Comparison of ENCODE assay signal across 21 cellular contexts in genomic region chr1:54131419-54131818, GRCh38. TPM values are rescaled to one million over a fixed set of nuclear protein-coding genes. Genes with fewer than 3 reads are reported as not detected.
DNase-seq lines count a peak whose midpoint lies in the region; ATAC-seq and TF ChIP-seq lines count a peak whose summit lies in the region.
"Had no signal": no experiment of that assay in that cellular context is flagged by ENCODE, and none has a peak within 500 bp of the region (broad histone marks: within the 10 kb centered on the region; RNA-seq: fewer than 3 reads in every experiment).

No MANE protein-coding gene starts in this region.

- H4K20me1 ChIP-seq in neural progenitor cell (ENCODE audit: low read depth) (no peaks in the 10 kb centered on the region), osteoblast (ENCODE audit: insufficient read depth, low read length) (no peaks in the 10 kb centered on the region)
- H4K20me1 ChIP-seq: BLaER1 treated with 17β-estradiol and CSF1 and Interleukin-3, amounts not matched to agents 10 nM and 100 nM had no signal

- H3K27me3 ChIP-seq in neural progenitor cell (no peaks in the 10 kb centered on the region), osteoblast (ENCODE audit: insufficient read depth, low read length) (no peaks in the 10 kb centered on the region), right cardiac atrium (ENCODE audit: control insufficient read depth, insufficient read depth) (no peaks in the 10 kb centered on the region)
- H3K27me3 ChIP-seq: BLaER1 treated with 17β-estradiol and CSF1 and Interleukin-3, amounts not matched to agents 10 nM and 100 nM had no signal

- H3K27ac ChIP-seq in neural progenitor cell (no peak overlapping the region), osteoblast (ENCODE audit: low read depth, low read length) (no peak overlapping the region), right cardiac atrium (ENCODE audit: low read length) (no peak overlapping the region)
- H3K27ac ChIP-seq: BLaER1 treated with 17β-estradiol and CSF1 and Interleukin-3, amounts not matched to agents 10 nM and 100 nM; C4-2B had no signal

- H3K36me3 ChIP-seq in neural progenitor cell, result no peaks in the 10 kb centered on the region
- H3K36me3 ChIP-seq in osteoblast (ENCODE audit: insufficient read depth, low read length), result no peaks in the 10 kb centered on the region
- H3K36me3 ChIP-seq: BLaER1 treated with 17β-estradiol and CSF1 and Interleukin-3, amounts not matched to agents 10 nM and 100 nM had no signal

- no peaks in the 10 kb centered on the region for H3K9me3 Mint-ChIP-seq in neural progenitor cell
- H3K9me3 Mint-ChIP-seq: CD4-positive, alpha-beta T cell; CD8-positive, alpha-beta T cell had no signal

- H3K4me1 ChIP-seq in neural progenitor cell, result peaks cover 17% of the 10 kb centered on the region
- no peaks in the 10 kb centered on the region for H3K4me1 ChIP-seq in osteoblast (ENCODE audit: insufficient read depth, low read length)
- H3K4me1 ChIP-seq in right cardiac atrium (ENCODE audit: control insufficient read depth, insufficient read depth, low read length), result no peaks in the 10 kb centered on the region
- H3K4me1 ChIP-seq: BLaER1 treated with 17β-estradiol and CSF1 and Interleukin-3, amounts not matched to agents 10 nM and 100 nM had no signal

- H3K27me3 Mint-ChIP-seq in T-helper 17 cell (peaks cover 33% of the 10 kb centered on the region), neural progenitor cell (ENCODE audit: insufficient read depth, low read depth) (peaks cover 9% of the 10 kb centered on the region)
- H3K27me3 Mint-ChIP-seq: CD4-positive, alpha-beta T cell had no signal

- H3K4me2 ChIP-seq in neural progenitor cell, result no peak overlapping the region
- H3K4me2 ChIP-seq in osteoblast (ENCODE audit: insufficient read depth, low read length), result no peak overlapping the region
- H3K4me2 ChIP-seq: BLaER1 treated with 17β-estradiol and CSF1 and Interleukin-3, amounts not matched to agents 10 nM and 100 nM had no signal

- peaks cover 7% of the 10 kb centered on the region for H3K4me1 Mint-ChIP-seq in T-helper 17 cell
- H3K4me1 Mint-ChIP-seq in neural progenitor cell, result peaks cover 23% of the 10 kb centered on the region
- H3K4me1 Mint-ChIP-seq: B cell had no signal

- DNase-seq in T-helper 17 cell (no peak), neural progenitor cell (ENCODE audit: low spot score) (no peak), osteoblast (ENCODE audit: insufficient read length, low spot score, missing footprints) (peak; percentile 79), NCI-H446 (lab: John Stamatoyannopoulos, UW) (no peak), right cardiac atrium (no peak)
- DNase-seq: 8988T; ACHN; AML-193; Caco-2; Calu3; CD4-positive, alpha-beta T cell; CD8-positive, alpha-beta T cell; DMS79 treated with DMSO at 0.1 percent for 48 hours; GF-D8 had no signal

- 82% methylated on average over 2 of the region's 2 CpGs for WGBS in right cardiac atrium

- intact Hi-C loops in right cardiac atrium (cut with DNase I), result no loop called here

- TF ChIP-seq CTCF in neural progenitor cell (IDR thresholded peaks at IDR 0.05), result no peak
- no peak for TF ChIP-seq CTCF in osteoblast (IDR thresholded peaks at IDR 0.05; ENCODE audit: extremely low read depth, low read depth, low read length)

- no peak overlapping the region for H3K4me3 ChIP-seq in neural progenitor cell
- H3K4me3 ChIP-seq in osteoblast (ENCODE audit: insufficient read depth, low read length), result no peak overlapping the region
- no peak overlapping the region for H3K4me3 ChIP-seq in right cardiac atrium (ENCODE audit: low read length)
- H3K4me3 ChIP-seq: BLaER1 treated with 17β-estradiol and CSF1 and Interleukin-3, amounts not matched to agents 10 nM and 100 nM had no signal

- H3K4me3 Mint-ChIP-seq in T-helper 17 cell (no peak overlapping the region), neural progenitor cell (no peak overlapping the region)
- H3K4me3 Mint-ChIP-seq: B cell; CD4-positive, alpha-beta T cell; CD8-positive, alpha-beta T cell had no signal

- ATAC-seq in T-helper 17 cell (no peak), GM19397 (IDR thresholded peaks at IDR 0.05; ENCODE audit: unreplicated experiment) (no peak), right cardiac atrium (no peak)
- ATAC-seq: CD8-positive, alpha-beta T cell had no signal

- no peaks in the 10 kb centered on the region for H3K79me2 ChIP-seq in neural progenitor cell (ENCODE audit: low read depth)
- H3K79me2 ChIP-seq in osteoblast (ENCODE audit: insufficient read depth, low read length), result no peaks in the 10 kb centered on the region

- H3F3A ChIP-seq in neural progenitor cell (ENCODE audit: low read depth), result peaks cover 6% of the 10 kb centered on the region

- H2AFZ ChIP-seq in neural progenitor cell (replicated peaks) (no peak overlapping the region), osteoblast (ENCODE audit: low read length) (no peak overlapping the region)

- H3K9ac ChIP-seq in neural progenitor cell, result no peak overlapping the region
- H3K9ac ChIP-seq: BLaER1 treated with 17β-estradiol and CSF1 and Interleukin-3, amounts not matched to agents 10 nM and 100 nM had no signal

- H3K36me3 Mint-ChIP-seq in T-helper 17 cell (ENCODE audit: low read depth) (peaks cover 3% of the 10 kb centered on the region), neural progenitor cell (no peaks in the 10 kb centered on the region)
- H3K36me3 Mint-ChIP-seq: CD8-positive, alpha-beta T cell had no signal

- H3K27ac Mint-ChIP-seq in T-helper 17 cell, result peak overlapping the region; percentile 32
- H3K27ac Mint-ChIP-seq in neural progenitor cell, result peak overlapping the region; percentile 43
- H3K27ac Mint-ChIP-seq: B cell; CD4-positive, alpha-beta T cell; CD8-positive, alpha-beta T cell had no signal

- H3K9me3 ChIP-seq in T-helper 17 cell (ENCODE audit: control insufficient read depth, low read length, poor library complexity, severe bottlenecking) (no peaks in the 10 kb centered on the region), neural progenitor cell (ENCODE audit: low read depth) (no peaks in the 10 kb centered on the region), osteoblast (ENCODE audit: low read depth, low read length) (no peaks in the 10 kb centered on the region), right cardiac atrium (ENCODE audit: control insufficient read depth, low read length) (no peaks in the 10 kb centered on the region)
- H3K9me3 ChIP-seq: BLaER1 treated with 17β-estradiol and CSF1 and Interleukin-3, amounts not matched to agents 10 nM and 100 nM; Caco-2 had no signal

RNA-seq across cellular contexts. Expression of gene CDCP2, which starts 21.4 kb away (rescaled TPM):
- total RNA-seq in T-helper 17 cell (not detected), neural progenitor cell (ENCODE audit: low replicate concordance) (0.15 TPM in 1 of 2 replicates, not detected in the other), osteoblast (not detected in 2 replicates), right cardiac atrium (not detected)
- not detected for polyA plus RNA-seq in right cardiac atrium
- total RNA-seq: A673; B cell; Caco-2; Calu3; CD4-positive, alpha-beta T cell; CD8-positive, alpha-beta T cell had no signal
- polyA plus RNA-seq: AG04450, BJ had no signal
